Comparison of ENCODE assay signal across 10 cellular contexts in genomic region chr16:23155445-23156049, GRCh38. TPM values are rescaled to one million over a fixed set of nuclear protein-coding genes. Genes with fewer than 3 reads are reported as not detected.
DNase-seq lines count a peak whose midpoint lies in the region; ATAC-seq lines count a peak whose summit lies in the region.
"Had no signal": no experiment of that assay in that cellular context is flagged by ENCODE, and none has a peak within 500 bp of the region (broad histone marks: within the 10 kb centered on the region; RNA-seq: fewer than 3 reads in every experiment).

No MANE protein-coding gene starts in this region.

- H3K36me3 Mint-ChIP-seq in activated CD4-positive, alpha-beta memory T cell treated with anti-CD3 and anti-CD28 coated beads for 36 hours: no peaks in the 10 kb centered on the region
- no peaks in the 10 kb centered on the region for H3K36me3 Mint-ChIP-seq in activated CD4-positive, alpha-beta memory T cell treated with anti-CD3 and anti-CD28 coated beads, Interleukin-2, amount 10 ng/mL, durations not matched to agents 7 days and 5 days (ENCODE audit: low read depth)

- H3K4me1 Mint-ChIP-seq in activated CD4-positive, alpha-beta memory T cell treated with anti-CD3 and anti-CD28 coated beads for 36 hours (ENCODE audit: low read depth): peaks cover 6% of the 10 kb centered on the region
- H3K4me1 Mint-ChIP-seq in activated CD4-positive, alpha-beta memory T cell treated with anti-CD3 and anti-CD28 coated beads, Interleukin-2, amount 10 ng/mL, durations not matched to agents 7 days and 5 days: peaks cover 14% of the 10 kb centered on the region
- H3K4me1 Mint-ChIP-seq in stimulated activated naive CD8-positive, alpha-beta T cell treated with anti-CD3 and anti-CD28 coated beads, Interleukin-15, amount 100 ng/mL, for 72 hours: peaks cover 13% of the 10 kb centered on the region

- POLR2A ChIA-PET in activated CD4-positive, alpha-beta memory T cell treated with anti-CD3 and anti-CD28 coated beads for 36 hours (lab: Charles Lee): no interaction called here
- POLR2A ChIA-PET in activated CD4-positive, alpha-beta memory T cell treated with anti-CD3 and anti-CD28 coated beads, Interleukin-2, amount 10 ng/mL, durations not matched to agents 7 days and 5 days (lab: Charles Lee): no interaction called here

- H3K27me3 Mint-ChIP-seq in activated CD4-positive, alpha-beta memory T cell treated with anti-CD3 and anti-CD28 coated beads for 36 hours: peaks cover 15% of the 10 kb centered on the region
- H3K27me3 Mint-ChIP-seq in activated CD4-positive, alpha-beta memory T cell treated with anti-CD3 and anti-CD28 coated beads, Interleukin-2, amount 10 ng/mL, durations not matched to agents 7 days and 5 days: peaks cover 18% of the 10 kb centered on the region
- H3K27me3 Mint-ChIP-seq in stimulated activated naive CD8-positive, alpha-beta T cell treated with anti-CD3 and anti-CD28 coated beads, Interleukin-15, amount 100 ng/mL, for 72 hours: peaks cover 16% of the 10 kb centered on the region

- no peak overlapping the region for H3K4me3 Mint-ChIP-seq in activated CD4-positive, alpha-beta memory T cell treated with anti-CD3 and anti-CD28 coated beads for 36 hours
- no peak overlapping the region for H3K4me3 Mint-ChIP-seq in activated CD4-positive, alpha-beta memory T cell treated with anti-CD3 and anti-CD28 coated beads, Interleukin-2, amount 10 ng/mL, durations not matched to agents 7 days and 5 days
- no peak overlapping the region for H3K4me3 Mint-ChIP-seq in stimulated activated naive CD8-positive, alpha-beta T cell treated with anti-CD3 and anti-CD28 coated beads, Interleukin-15, amount 100 ng/mL, for 72 hours

- H3K27ac Mint-ChIP-seq in activated CD4-positive, alpha-beta memory T cell treated with anti-CD3 and anti-CD28 coated beads for 36 hours: no peak overlapping the region
- H3K27ac Mint-ChIP-seq in activated CD4-positive, alpha-beta memory T cell treated with anti-CD3 and anti-CD28 coated beads, Interleukin-2, amount 10 ng/mL, durations not matched to agents 7 days and 5 days: no peak overlapping the region
- H3K27ac Mint-ChIP-seq in stimulated activated naive CD8-positive, alpha-beta T cell treated with anti-CD3 and anti-CD28 coated beads, Interleukin-15, amount 100 ng/mL, for 72 hours: peak overlapping the region in 1 of 2 donors; percentile 49

- peak; percentile 58 for ATAC-seq in stimulated activated naive CD8-positive, alpha-beta T cell treated with anti-CD3 and anti-CD28 coated beads, Interleukin-15, amount 100 ng/mL, for 72 hours
- ATAC-seq in HG02642 (IDR thresholded peaks at IDR 0.05; ENCODE audit: poor library complexity, unreplicated experiment): no peak

- CTCF ChIA-PET in activated CD4-positive, alpha-beta memory T cell treated with anti-CD3 and anti-CD28 coated beads for 36 hours (lab: Charles Lee): no interaction called here
- CTCF ChIA-PET in activated CD4-positive, alpha-beta memory T cell treated with anti-CD3 and anti-CD28 coated beads, Interleukin-2, amount 10 ng/mL, durations not matched to agents 7 days and 5 days (lab: Charles Lee): no interaction called here

- intact Hi-C loops in activated CD4-positive, alpha-beta memory T cell treated with anti-CD3 and anti-CD28 coated beads for 36 hours (cut with micrococcal nuclease): no loop called here

- H3K9me3 Mint-ChIP-seq in activated CD4-positive, alpha-beta memory T cell treated with anti-CD3 and anti-CD28 coated beads for 36 hours: no peaks in the 10 kb centered on the region
- H3K9me3 Mint-ChIP-seq in activated CD4-positive, alpha-beta memory T cell treated with anti-CD3 and anti-CD28 coated beads, Interleukin-2, amount 10 ng/mL, durations not matched to agents 7 days and 5 days: no peaks in the 10 kb centered on the region
- no peaks in the 10 kb centered on the region for H3K9me3 Mint-ChIP-seq in stimulated activated naive CD8-positive, alpha-beta T cell treated with anti-CD3 and anti-CD28 coated beads, Interleukin-15, amount 100 ng/mL, for 72 hours

- DNase-seq in activated CD4-positive, alpha-beta memory T cell treated with anti-CD3 and anti-CD28 coated beads for 36 hours: peak; percentile 13
- no peak for DNase-seq in activated CD4-positive, alpha-beta memory T cell treated with anti-CD3 and anti-CD28 coated beads, Interleukin-2, amount 10 ng/mL, durations not matched to agents 7 days and 5 days
- DNase-seq in RPMI8226 (peak; percentile 52), fibroblast of gingiva (ENCODE audit: low read depth) (peak; percentile 10), GOT3 (lab: John Stamatoyannopoulos, UW) (no peak), ecto neural progenitor cell (ENCODE audit: low spot score) (no peak)
- no peak for DNase-seq in stimulated activated naive CD8-positive, alpha-beta T cell treated with anti-CD3 and anti-CD28 coated beads, Interleukin-15, amount 100 ng/mL, for 72 hours
- DNase-seq: COR-L47 had no signal

RNA-seq across cellular contexts. Expression of gene USP31, which starts 6.3 kb away (rescaled TPM):
- 1 to 10 TPM; 5.4 to 5.7 TPM for total RNA-seq in activated CD4-positive, alpha-beta memory T cell treated with anti-CD3 and anti-CD28 coated beads for 36 hours
- total RNA-seq in activated CD4-positive, alpha-beta memory T cell treated with anti-CD3 and anti-CD28 coated beads, Interleukin-2, amount 10 ng/mL, durations not matched to agents 7 days and 5 days: 1 to 10 TPM; 5.1 to 5.4 TPM

RNA-seq across cellular contexts. Expression of gene SCNN1G, which starts 27.0 kb away (rescaled TPM):
- not detected for total RNA-seq in activated CD4-positive, alpha-beta memory T cell treated with anti-CD3 and anti-CD28 coated beads for 36 hours
- total RNA-seq in activated CD4-positive, alpha-beta memory T cell treated with anti-CD3 and anti-CD28 coated beads, Interleukin-2, amount 10 ng/mL, durations not matched to agents 7 days and 5 days: not detected
- total RNA-seq: pulmonary artery endothelial cell had no signal

Comparison
In these comparisons a context has a peak if more than half of its experiments do, and no peak if none do; other contexts are left out.
1. DNase-seq: peak in activated CD4-positive, alpha-beta memory T cell treated with anti-CD3 and anti-CD28 coated beads for 36 hours (single experiment), RPMI8226 (single experiment) and fibroblast of gingiva (single experiment); none in activated CD4-positive, alpha-beta memory T cell treated with anti-CD3 and anti-CD28 coated beads, Interleukin-2, amount 10 ng/mL, durations not matched to agents 7 days and 5 days (single experiment), stimulated activated naive CD8-positive, alpha-beta T cell treated with anti-CD3 and anti-CD28 coated beads, Interleukin-15, amount 100 ng/mL, for 72 hours (0 of 2), GOT3 (single experiment) and ecto neural progenitor cell (single experiment).